31 cellular contexts compared by ENCODE assay signal in genomic region chr2:126239560-126239959, GRCh38.
"Had no signal": no experiment of that assay in that cellular context is flagged by ENCODE, and none has a peak within 500 bp of the region (broad histone marks: within the 10 kb centered on the region; RNA-seq: fewer than 3 reads in every experiment).

No MANE protein-coding gene starts in this region.

- H3K79me2 ChIP-seq: hepatocyte had no signal

- H3K36me3 ChIP-seq: lower lobe of right lung, neural progenitor cell, neutrophil, prostate gland, stomach, thyroid gland, transverse colon, upper lobe of right lung had no signal

- DNase-seq: kidney glomerular epithelial cell; left cardiac atrium; left ventricle myocardium superior; lower lobe of right lung; mammary epithelial cell; mesenchymal stem cell; naive thymus-derived CD8-positive, alpha-beta T cell; occipital lobe; posterior cingulate gyrus; retina; right cardiac atrium; stimulated activated CD4-positive, alpha-beta T cell treated with anti-CD3 and anti-CD28 coated beads, Interleukin-12 subunit alpha, Interleukin-12 subunit beta, amount 100 ng/mL, for 4 hours; stimulated activated CD4-positive, alpha-beta T cell treated with anti-CD3 and anti-CD28 coated beads, Interleukin-15, amount 100 ng/mL, for 24 hours; stimulated activated CD4-positive, alpha-beta T cell treated with anti-CD3 and anti-CD28 coated beads, Interleukin-2, amount 100 ng/mL, for 24 hours; stimulated activated CD4-positive, alpha-beta T cell treated with anti-CD3 and anti-CD28 coated beads, Interleukin-4, amount 100 ng/mL, for 1 hour; stimulated activated naive B cell treated with anti-CD40 and anti-IgM and Interleukin-4, amounts not matched to agents 10 μg/mL and 1 μg/mL and 100 μg/mL, for 72 hours; stimulated activated naive CD8-positive, alpha-beta T cell treated with anti-CD3 and anti-CD28 coated beads, Interleukin-15, Interleukin-2, amounts not matched to agents 100 U/mL and 50 U/mL, for 24 hours; stomach; testis; thyroid gland; transverse colon; upper lobe of right lung had no signal

- H3K9me3 ChIP-seq: lower lobe of right lung, neutrophil, prostate gland, stomach, testis, thyroid gland, transverse colon, upper lobe of right lung had no signal

- H3K4me3 ChIP-seq: hepatocyte, lower lobe of right lung, neural progenitor cell, prostate gland, skin epidermis, stomach, testis, thyroid gland, transverse colon, upper lobe of right lung had no signal

- H3K27me3 ChIP-seq: neural progenitor cell, neutrophil, testis, thyroid gland, transverse colon, upper lobe of right lung had no signal

- H3K4me2 ChIP-seq: hepatocyte, neural progenitor cell had no signal

- H3K4me1 ChIP-seq: lower lobe of right lung, prostate gland, stomach, testis, thyroid gland, transverse colon, upper lobe of right lung had no signal

- H3K27ac ChIP-seq: hepatocyte, lower lobe of right lung, neural progenitor cell, neutrophil, prostate gland, skin epidermis, stomach, testis, thyroid gland, transverse colon, upper lobe of right lung had no signal

- H3K9ac ChIP-seq: neural progenitor cell had no signal

- ATAC-seq: left cardiac atrium; left lobe of liver; left ventricle myocardium superior; lower lobe of right lung; naive thymus-derived CD8-positive, alpha-beta T cell; right cardiac atrium; sciatic nerve; stimulated activated naive B cell treated with anti-CD40 and anti-IgM and Interleukin-4, amounts not matched to agents 10 μg/mL and 1 μg/mL and 100 μg/mL, for 72 hours; stimulated activated naive CD8-positive, alpha-beta T cell treated with anti-CD3 and anti-CD28 coated beads, Interleukin-15, Interleukin-2, amounts not matched to agents 100 U/mL and 50 U/mL, for 24 hours; upper lobe of right lung had no signal

- H2AFZ ChIP-seq: hepatocyte, neural progenitor cell had no signal

- FAIRE-seq: keratinocyte, urothelium cell line had no signal
